In the genomic region with DNA sequence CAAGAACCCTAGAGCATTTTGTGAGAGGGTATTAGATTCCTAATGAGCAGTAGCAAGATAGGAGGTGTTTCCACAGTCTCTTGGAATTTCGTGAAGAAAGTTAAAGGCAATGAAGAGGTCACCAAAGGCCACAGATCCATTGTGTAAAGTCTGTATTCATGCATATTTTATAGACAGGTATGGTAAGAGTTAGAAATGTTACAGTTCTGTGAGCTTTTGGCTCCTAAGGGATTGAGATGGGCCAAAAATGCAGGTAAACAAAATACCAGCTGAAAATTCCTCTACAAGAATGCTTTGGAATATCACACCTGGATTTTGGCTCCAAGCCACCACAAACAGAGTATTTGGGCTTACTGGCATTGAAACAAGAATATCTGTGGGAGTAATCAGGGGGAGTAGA, we compare ENCODE assay signal across 1 cellular context.
TF ChIP-seq lines count a peak whose summit lies in the region.

No MANE protein-coding gene starts in this region.

TF ChIP-seq in IMR-90, 13 proteins besides CTCF, POLR2A, EP300 and RAD21:
- TF ChIP-seq, protein P1, sequence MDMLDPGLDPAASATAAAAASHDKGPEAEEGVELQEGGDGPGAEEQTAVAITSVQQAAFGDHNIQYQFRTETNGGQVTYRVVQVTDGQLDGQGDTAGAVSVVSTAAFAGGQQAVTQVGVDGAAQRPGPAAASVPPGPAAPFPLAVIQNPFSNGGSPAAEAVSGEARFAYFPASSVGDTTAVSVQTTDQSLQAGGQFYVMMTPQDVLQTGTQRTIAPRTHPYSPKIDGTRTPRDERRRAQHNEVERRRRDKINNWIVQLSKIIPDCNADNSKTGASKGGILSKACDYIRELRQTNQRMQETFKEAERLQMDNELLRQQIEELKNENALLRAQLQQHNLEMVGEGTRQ (IDR thresholded peaks at IDR 0.05; ENCODE audit: low read depth, low read length), result no peak
- TF ChIP-seq SMC3 (IDR thresholded peaks at IDR 0.05; ENCODE audit: low read depth, low read length), result no peak
- TF ChIP-seq FOS (IDR thresholded peaks at IDR 0.05; ENCODE audit: low read depth, low read length), result no peak
